In genomic region chr4:110033994-110034393, GRCh38 we compare ENCODE assay signal across 9 cellular contexts.
A peak's percentile ranks its signal among the peaks of the same experiment; 100 is the strongest.
DNase-seq lines count a peak whose midpoint lies in the region; ATAC-seq and TF ChIP-seq lines count a peak whose summit lies in the region.
"Had no signal": no experiment of that assay in that cellular context is flagged by ENCODE, and none has a peak within 500 bp of the region (broad histone marks: within the 10 kb centered on the region; RNA-seq: fewer than 3 reads in every experiment).

No MANE protein-coding gene starts in this region.

- peaks cover 0 to 2% (median 0%) of the 10 kb centered on the region in 4 donors for H3K4me1 Mint-ChIP-seq in CD4-positive, alpha-beta memory T cell

- H3K36me3 ChIP-seq in adrenal gland (replicated peaks in 1 of 2): no peaks in the 10 kb centered on the region
- H3K36me3 ChIP-seq in trophoblast cell (ENCODE audit: control insufficient read depth in 1 of 2, insufficient read depth in 2 of 2, low read length in 2 of 2): no peaks in the 10 kb centered on the region
- no peaks in the 10 kb centered on the region for H3K36me3 ChIP-seq in CD4-positive, alpha-beta memory T cell (ENCODE audit: insufficient read depth, low read length)

- H3K4me1 ChIP-seq in adrenal gland (replicated peaks in 1 of 2): no peaks in the 10 kb centered on the region
- H3K4me1 ChIP-seq in trophoblast cell (ENCODE audit: control insufficient read depth in 1 of 2, insufficient read depth in 2 of 2, low read length in 2 of 2): no peaks in the 10 kb centered on the region
- no peaks in the 10 kb centered on the region for H3K4me1 ChIP-seq in CD4-positive, alpha-beta memory T cell (ENCODE audit: insufficient read depth, low read length)

- H3K9ac ChIP-seq in trophoblast cell (ENCODE audit: low read length): no peak overlapping the region

- peak overlapping the region in 1 of 7 donors; percentile 19 for H3K27ac Mint-ChIP-seq in CD4-positive, alpha-beta memory T cell

- no peak overlapping the region for H2BK120ac ChIP-seq in trophoblast cell (ENCODE audit: insufficient read depth, low read length, poor library complexity)

- no peaks in the 10 kb centered on the region for H3K36me3 Mint-ChIP-seq in CD4-positive, alpha-beta memory T cell

- peak in 4 of 7 donors; percentile 17 to 22 (median 20) for DNase-seq in adrenal gland
- DNase-seq in trophoblast cell: no peak
- no peak for DNase-seq in NCI-H226
- DNase-seq in CD4-positive, alpha-beta memory T cell: no peak
- no peak for DNase-seq in GDM1 (lab: John Stamatoyannopoulos, UW)

- H3K27ac ChIP-seq in adrenal gland (no peak overlapping the region), trophoblast cell (ENCODE audit: low read depth, low read length) (no peak overlapping the region)
- H3K27ac ChIP-seq in CD4-positive, alpha-beta memory T cell (ENCODE audit: low read depth, low read length): no peak overlapping the region

- no peak overlapping the region for H3K4ac ChIP-seq in trophoblast cell (ENCODE audit: low read depth, low read length)

- no peak overlapping the region for H2BK5ac ChIP-seq in trophoblast cell (ENCODE audit: low read depth, low read length, poor library complexity)

- WGBS in adrenal gland, 4 donors: 55 to 73% (median 70%) methylated on average over 4 of the region's 4 CpGs
- no CpG with 5 or more reads among the region's 4 CpGs for WGBS in trophoblast cell (ENCODE audit: extremely low coverage, insufficient coverage, insufficient read length)

- H2AK5ac ChIP-seq in trophoblast cell (ENCODE audit: low read length): no peak overlapping the region

- no peak overlapping the region for H3K4me3 Mint-ChIP-seq in CD4-positive, alpha-beta memory T cell

- H3K9me3 ChIP-seq in adrenal gland (replicated peaks in 1 of 3): no peaks in the 10 kb centered on the region
- H3K9me3 ChIP-seq in trophoblast cell (ENCODE audit: insufficient read depth, low read depth, low read length): no peaks in the 10 kb centered on the region
- H3K9me3 ChIP-seq in CD4-positive, alpha-beta memory T cell (ENCODE audit: control insufficient read depth in 1 of 2, low read length in 2 of 2): no peaks in the 10 kb centered on the region

- H3K14ac ChIP-seq in trophoblast cell (ENCODE audit: low read length): no peak overlapping the region

- H4K8ac ChIP-seq in trophoblast cell (ENCODE audit: low read depth, low read length): no peak overlapping the region

- H3K4me2 ChIP-seq in trophoblast cell (ENCODE audit: low read length): no peak overlapping the region

- no peak for TF ChIP-seq CTCF in adrenal gland (IDR thresholded peaks at IDR 0.05)

- no peak for TF ChIP-seq POLR2A in adrenal gland (IDR thresholded peaks at IDR 0.05)

- ATAC-seq in GM18861 (IDR thresholded peaks at IDR 0.05; ENCODE audit: unreplicated experiment): peak; percentile 98
- ATAC-seq in GM21619 (IDR thresholded peaks at IDR 0.05; ENCODE audit: unreplicated experiment): peak; percentile 97
- ATAC-seq in HG03432 (IDR thresholded peaks at IDR 0.05; ENCODE audit: unreplicated experiment): peak; percentile 99
- ATAC-seq: sciatic nerve had no signal

- CTCF ChIA-PET in CD4-positive, alpha-beta memory T cell (lab: Charles Lee; ENCODE audit: partially characterized antibody): interaction anchor here (0.8 to 1.4 kb wide), 2 partner anchors 16 to 20 kb away, joined by 3 to 9 read pairs; no protein-coding TSS in a partner anchor

- H3K79me1 ChIP-seq in trophoblast cell (ENCODE audit: low read length): no peaks in the 10 kb centered on the region

- no peaks in the 10 kb centered on the region for H3K79me2 ChIP-seq in trophoblast cell (ENCODE audit: control insufficient read depth, insufficient read depth, low read length, poor library complexity)

- H3K27me3 Mint-ChIP-seq in CD4-positive, alpha-beta memory T cell: peaks cover 12 to 24% of the 10 kb centered on the region in 2 donors

- H3K27me3 ChIP-seq in adrenal gland (peaks cover 5% of the 10 kb centered on the region), trophoblast cell (ENCODE audit: insufficient read depth, low read length) (no peaks in the 10 kb centered on the region)
- H3K27me3 ChIP-seq in CD4-positive, alpha-beta memory T cell (ENCODE audit: insufficient read depth, low read length): no peaks in the 10 kb centered on the region

- H2AFZ ChIP-seq in trophoblast cell (ENCODE audit: insufficient read depth, low read length, poor library complexity): no peak overlapping the region

- POLR2A ChIA-PET in CD4-positive, alpha-beta memory T cell (lab: Charles Lee; ENCODE audit: partially characterized antibody): no interaction called here

- H3K18ac ChIP-seq in trophoblast cell (ENCODE audit: low read length): no peak overlapping the region

- no peak overlapping the region for H2BK12ac ChIP-seq in trophoblast cell (ENCODE audit: low read length)

- H3K4me3 ChIP-seq in adrenal gland (no peak overlapping the region), trophoblast cell (ENCODE audit: low read depth, low read length) (no peak overlapping the region)
- no peak overlapping the region for H3K4me3 ChIP-seq in CD4-positive, alpha-beta memory T cell (ENCODE audit: low read length in 2 of 2)

- intact Hi-C loops in adrenal gland (cut with DNase I): no loop called here
- intact Hi-C loops in CD4-positive, alpha-beta memory T cell (cut with micrococcal nuclease): no loop called here

- H4K91ac ChIP-seq in trophoblast cell (ENCODE audit: low read depth, low read length): no peak overlapping the region

- no peak overlapping the region for H3K23ac ChIP-seq in trophoblast cell (ENCODE audit: low read length)

- no peak overlapping the region for H4K12ac ChIP-seq in trophoblast cell (ENCODE audit: low read depth, low read length)

- H3K9me3 Mint-ChIP-seq in CD4-positive, alpha-beta memory T cell: peaks cover 0 to 2% (median 0%) of the 10 kb centered on the region in 8 donors

Comparison
In these comparisons a context has a peak if more than half of its experiments do, and no peak if none do; other contexts are left out.
1. DNase-seq: peak in adrenal gland (4 of 7); none in trophoblast cell (0 of 2), NCI-H226 (single experiment), CD4-positive, alpha-beta memory T cell (0 of 5) and GDM1 (single experiment).
2. Peak in every context shown above with its lines, with median percentiles within 50 percentile points of each other: ATAC-seq.